ENCODE assay signal across 25 cellular contexts in the genomic region with DNA sequence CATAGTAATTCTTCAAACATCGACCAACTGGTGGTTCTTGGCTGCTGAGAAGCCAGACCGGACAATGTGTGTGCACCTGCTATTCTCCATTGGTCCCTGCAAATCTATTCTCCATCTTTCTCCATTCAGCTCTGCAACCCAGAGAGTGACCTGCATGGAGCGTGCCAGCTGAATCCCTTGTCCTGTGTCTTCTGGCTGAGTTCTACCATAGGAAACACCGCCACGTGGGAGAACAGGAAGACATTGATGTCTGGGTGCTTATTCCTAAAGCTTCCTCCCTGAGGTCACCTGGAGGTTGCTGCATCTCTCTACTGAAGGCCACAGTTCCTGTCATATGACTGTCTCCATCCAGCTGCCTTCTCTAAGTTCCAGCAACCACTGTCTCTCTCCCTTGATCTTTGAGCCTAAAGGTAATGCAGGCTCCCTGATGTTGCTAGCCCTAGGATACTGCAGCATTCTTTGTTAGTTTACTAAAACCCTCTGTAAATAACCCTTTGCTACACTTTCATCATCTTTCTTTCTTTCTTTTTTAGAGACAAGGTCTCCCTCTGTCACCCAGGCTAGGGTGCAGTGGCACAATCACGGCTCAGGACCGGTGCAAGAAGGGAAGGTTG. TPM values are rescaled to one million over a fixed set of nuclear protein-coding genes. Genes with fewer than 3 reads are reported as not detected.
DNase-seq lines count a peak whose midpoint lies in the region; ATAC-seq, FAIRE-seq and TF ChIP-seq lines count a peak whose summit lies in the region.
"Had no signal": no experiment of that assay in that cellular context is flagged by ENCODE, and none has a peak within 500 bp of the region (broad histone marks: within the 10 kb centered on the region; RNA-seq: fewer than 3 reads in every experiment).

No MANE protein-coding gene starts in this region.

- no peaks in the 10 kb centered on the region for H3K9me1 ChIP-seq in K562 (ENCODE audit: control insufficient read depth, insufficient read depth, low read length)

- TF ChIP-seq POLR2A in K562 (conservative IDR thresholded peaks at IDR 0.05), result no peak

- no peak overlapping the region for H3K4me3 Mint-ChIP-seq in activated naive CD8-positive, alpha-beta T cell treated with anti-CD3 and anti-CD28 coated beads for 36 hours
- no peak overlapping the region for H3K4me3 Mint-ChIP-seq in activated naive CD8-positive, alpha-beta T cell treated with anti-CD3 and anti-CD28 coated beads, Interleukin-2, amount 50 U/mL, for 24 hours
- H3K4me3 Mint-ChIP-seq: CD4-positive, alpha-beta T cell; IgD-negative memory B cell had no signal

- H3K4me2 ChIP-seq in K562 (ENCODE audit: insufficient read depth, low read length), result no peak overlapping the region
- H3K4me2 ChIP-seq: A549, PC-9 had no signal

- H3K27me3 ChIP-seq in K562 (ENCODE audit: control insufficient read depth in 2 of 2, insufficient read depth in 2 of 2, low read length in 2 of 2), result peaks cover 0 to 10% of the 10 kb centered on the region in 2 experiments; a peak in 2 of 5 replicates
- H3K27me3 ChIP-seq in tibial artery, result no peaks in the 10 kb centered on the region
- H3K27me3 ChIP-seq: BLaER1 treated with 17β-estradiol and CSF1 and Interleukin-3, amounts not matched to agents 10 nM and 100 nM had no signal

- no peak for FAIRE-seq in K562 (lab: Jason Lieb, UNC)
- FAIRE-seq in RCC 7860 (lab: Jason Lieb, UNC), result no peak
- FAIRE-seq: A549, G401.6, H54 had no signal

- peaks cover under 1% of the 10 kb centered on the region for H3K4me1 Mint-ChIP-seq in activated naive CD8-positive, alpha-beta T cell treated with anti-CD3 and anti-CD28 coated beads for 36 hours
- H3K4me1 Mint-ChIP-seq in activated naive CD8-positive, alpha-beta T cell treated with anti-CD3 and anti-CD28 coated beads, Interleukin-2, amount 50 U/mL, for 24 hours, result peaks cover under 1% of the 10 kb centered on the region

- H3K27ac ChIP-seq in K562 (ENCODE audit: extremely low read depth, low read depth, low read length), result no peak overlapping the region
- H3K27ac ChIP-seq in tibial artery, result no peak overlapping the region
- H3K27ac ChIP-seq: A549; BLaER1 treated with 17β-estradiol and CSF1 and Interleukin-3, amounts not matched to agents 10 nM and 100 nM; PC-9 had no signal

- TF ChIP-seq CTCF in K562 (IDR thresholded peaks at IDR 0.05 in 2 of 3, conservative IDR thresholded peaks at IDR 0.05 in 1 of 3; ENCODE audit: insufficient read depth in 2 of 3, low read depth in 1 of 3, low read length in 3 of 3) (no peak), mucosa of descending colon (IDR thresholded peaks at IDR 0.05) (no peak), tibial artery (IDR thresholded peaks at IDR 0.05) (no peak)

- no peak for TF ChIP-seq EP300 in K562 (IDR thresholded peaks at IDR 0.05; ENCODE audit: low read length)

- POLR2A ChIA-PET in K562 (lab: Yijun Ruan, JAX), result interaction anchor here (1.2 to 1.6 kb wide), 2 partner anchors 9 to 136 kb away, joined by 3 to 4 read pairs; no protein-coding TSS in a partner anchor

- H3K9ac ChIP-seq in K562 (ENCODE audit: insufficient read depth in 1 of 2, low read depth in 2 of 2, low read length in 2 of 2), result peak overlapping the region in 1 of 2 experiments; percentile 7; a peak in 1 of 4 replicates

- H3K27me3 Mint-ChIP-seq in activated naive CD8-positive, alpha-beta T cell treated with anti-CD3 and anti-CD28 coated beads for 36 hours, result peaks cover 6% of the 10 kb centered on the region
- H3K27me3 Mint-ChIP-seq in activated naive CD8-positive, alpha-beta T cell treated with anti-CD3 and anti-CD28 coated beads, Interleukin-2, amount 50 U/mL, for 24 hours, result peaks cover 2% of the 10 kb centered on the region
- H3K27me3 Mint-ChIP-seq: CD4-positive, alpha-beta T cell had no signal

- H3K4me3 ChIP-seq in K562 (no peak overlapping the region), mucosa of descending colon (no peak overlapping the region), tibial artery (no peak overlapping the region)
- H3K4me3 ChIP-seq: A549; BLaER1 treated with 17β-estradiol and CSF1 and Interleukin-3, amounts not matched to agents 10 nM and 100 nM; PC-9 had no signal

- BruUV-seq in K562 (replicated peaks; lab: Mats Ljungman, UMichigan), result no TSS peak

- no peaks in the 10 kb centered on the region for H3K9me3 Mint-ChIP-seq in activated naive CD8-positive, alpha-beta T cell treated with anti-CD3 and anti-CD28 coated beads for 36 hours
- no peaks in the 10 kb centered on the region for H3K9me3 Mint-ChIP-seq in activated naive CD8-positive, alpha-beta T cell treated with anti-CD3 and anti-CD28 coated beads, Interleukin-2, amount 50 U/mL, for 24 hours
- H3K9me3 Mint-ChIP-seq: CD4-positive, alpha-beta T cell; IgD-negative memory B cell had no signal

- H3K36me3 Mint-ChIP-seq in activated naive CD8-positive, alpha-beta T cell treated with anti-CD3 and anti-CD28 coated beads for 36 hours, result no peaks in the 10 kb centered on the region
- H3K36me3 Mint-ChIP-seq in activated naive CD8-positive, alpha-beta T cell treated with anti-CD3 and anti-CD28 coated beads, Interleukin-2, amount 50 U/mL, for 24 hours (ENCODE audit: low read depth), result no peaks in the 10 kb centered on the region

- peak overlapping the region; percentile 32 for H3K27ac Mint-ChIP-seq in activated naive CD8-positive, alpha-beta T cell treated with anti-CD3 and anti-CD28 coated beads for 36 hours
- H3K27ac Mint-ChIP-seq in activated naive CD8-positive, alpha-beta T cell treated with anti-CD3 and anti-CD28 coated beads, Interleukin-2, amount 50 U/mL, for 24 hours, result no peak overlapping the region
- H3K27ac Mint-ChIP-seq: CD4-positive, alpha-beta T cell; IgD-negative memory B cell had no signal

- DNase-seq in activated naive CD8-positive, alpha-beta T cell treated with anti-CD3 and anti-CD28 coated beads for 36 hours, result no peak
- no peak for DNase-seq in activated naive CD8-positive, alpha-beta T cell treated with anti-CD3 and anti-CD28 coated beads, Interleukin-2, amount 50 U/mL, for 24 hours
- DNase-seq in K562 (ENCODE audit: extremely low read depth in 1 of 4, low spot score in 3 of 4) (no peak), mucosa of descending colon (no peak), tibial artery (no peak), NCI-H1092 (lab: John Stamatoyannopoulos, UW) (no peak), RCC 7860 (ENCODE audit: low spot score) (no peak)
- DNase-seq: AML-193; CD4-positive, alpha-beta T cell; DMS53; MV-4-11; NCI-H1105 treated with DMSO at 0.1 percent for 48 hours; NCI-H146; NCI-H1930; NCI-H2107; NCI-H446 treated with DMSO at 0.1 percent for 48 hours; NCI-H526; PC-9; Right ventricle myocardium superior; RPMI8226 had no signal

- 14% methylated on average over 7 of the region's 7 CpGs for WGBS in K562 (ENCODE audit: insufficient coverage, low coverage, missing lambda C conversion rate)

- H3K4me1 ChIP-seq in K562 (replicated peaks in 1 of 2; ENCODE audit: control insufficient read depth in 2 of 2, insufficient read depth in 2 of 2, low read length in 2 of 2), result no peaks in the 10 kb centered on the region; a peak in 2 of 5 replicates
- peaks cover 2% of the 10 kb centered on the region for H3K4me1 ChIP-seq in mucosa of descending colon (ENCODE audit: low read depth)
- H3K4me1 ChIP-seq in tibial artery, result peaks cover 0 to 18% (median 10%) of the 10 kb centered on the region in 4 donors

- TF ChIP-seq RAD21 in K562 (CRISPR knock-in tag; conservative IDR thresholded peaks at IDR 0.05 in 1 of 2, IDR thresholded peaks at IDR 0.05 in 1 of 2), result no peak

- no peaks in the 10 kb centered on the region for H3K79me2 ChIP-seq in K562 (ENCODE audit: control insufficient read depth, insufficient read depth, low read length)

- no peaks in the 10 kb centered on the region for H4K20me1 ChIP-seq in K562 (replicated peaks; ENCODE audit: control insufficient read depth, insufficient read depth, low read length)
- H4K20me1 ChIP-seq: BLaER1 treated with 17β-estradiol and CSF1 and Interleukin-3, amounts not matched to agents 10 nM and 100 nM had no signal

- no peak for ATAC-seq in activated naive CD8-positive, alpha-beta T cell treated with anti-CD3 and anti-CD28 coated beads, Interleukin-2, amount 50 U/mL, for 24 hours
- ATAC-seq in K562 (peak; percentile 40), mucosa of descending colon (peak; percentile 48)

- in situ Hi-C loops in K562 (cut with MboI), result no loop called here

- H3K9me3 ChIP-seq in K562 (replicated peaks; ENCODE audit: control insufficient read depth, insufficient read depth, low read depth, low read length), result no peaks in the 10 kb centered on the region
- H3K9me3 ChIP-seq in mucosa of descending colon, result no peaks in the 10 kb centered on the region
- no peaks in the 10 kb centered on the region for H3K9me3 ChIP-seq in tibial artery
- H3K9me3 ChIP-seq: A549; BLaER1 treated with 17β-estradiol and CSF1 and Interleukin-3, amounts not matched to agents 10 nM and 100 nM had no signal

- CTCF ChIA-PET in K562 (lab: Yijun Ruan, JAX; ENCODE audit: low intra/inter-chr PET ratio), result no interaction called here

- intact Hi-C loops in K562 (cut with micrococcal nuclease) (no loop called here), mucosa of descending colon (cut with DNase I, micrococcal nuclease) (no loop called here), tibial artery (cut with DNase I; ENCODE audit: low total_unique reads) (no loop called here)

- H3K36me3 ChIP-seq in K562 (ENCODE audit: control insufficient read depth, insufficient read depth, low read length), result no peaks in the 10 kb centered on the region
- H3K36me3 ChIP-seq in mucosa of descending colon (ENCODE audit: low read depth), result no peaks in the 10 kb centered on the region
- H3K36me3 ChIP-seq in tibial artery, result no peaks in the 10 kb centered on the region
- H3K36me3 ChIP-seq: BLaER1 treated with 17β-estradiol and CSF1 and Interleukin-3, amounts not matched to agents 10 nM and 100 nM had no signal

- no peak overlapping the region for H2AFZ ChIP-seq in K562 (ENCODE audit: low read depth, low read length)
- H2AFZ ChIP-seq: PC-9 had no signal

RNA-seq across cellular contexts. Expression of a gene that starts 10.6 kb away (rescaled TPM):
- 10 to 100 TPM; 78.9 to 91.3 TPM for total RNA-seq in activated naive CD8-positive, alpha-beta T cell treated with anti-CD3 and anti-CD28 coated beads for 36 hours
- total RNA-seq in K562 (2011; cell fraction: chromatin; rRNA removed; ENCODE audit: low replicate concordance), result 356 and 852 TPM in 2 replicates
- total RNA-seq in K562 (2011; cell fraction: nucleolus; rRNA removed), result 116 and 155 TPM in 2 replicates
- total RNA-seq in K562 (2011; cell fraction: nucleoplasm; rRNA removed), result 296 and 413 TPM in 2 replicates
- total RNA-seq in K562 (2014; rRNA removed) (23.2 and 23.5 TPM in 2 replicates), K562 (2014; rRNA removed; fragmentation: Illumina TruSeq; extraction: Trizol) (37.6 and 43.3 TPM in 2 replicates), K562 (2015; rRNA removed; fragmentation: Illumina TruSeq; extraction: Trizol) (35.2 and 35.4 TPM in 2 replicates), K562 (2021) (54.8 and 59.4 TPM in 2 replicates), mucosa of descending colon (100 to 1,000 TPM in 2 of 3 donors, 10 to 100 TPM in 1; 94.8 to 147 (median 126) TPM)
- polyA plus RNA-seq in K562 (2011; rRNA removed) (30.9 and 41.1 TPM in 2 replicates), K562 (2014; fragmentation: Illumina TruSeq; extraction: Trizol) (28.3 and 32.0 TPM in 2 replicates), K562 (2014; fragmentation: Nextera tagmentation; extraction: Ambion mirVana) (1 to 10 TPM; 3.4 to 3.7 TPM), K562 (2014; rRNA removed) (24.1 and 24.4 TPM in 2 replicates)
- polyA plus RNA-seq in K562 (2011; cell fraction: cytosol; rRNA removed), result 13.9 and 19.5 TPM in 2 replicates
- 58.5 and 66.6 TPM in 2 replicates for polyA plus RNA-seq in K562 (2011; cell fraction: nucleus; rRNA removed)
- 19.1 and 22.5 TPM in 2 replicates for polyA plus RNA-seq in K562 (2012)
- 250 and 261 TPM in 2 replicates for polyA minus RNA-seq in K562 (2011; rRNA and poly(A)+ RNA removed)
- 38.0 and 68.0 TPM in 2 replicates for polyA minus RNA-seq in K562 (2011; cell fraction: cytosol; rRNA and poly(A)+ RNA removed)
- polyA minus RNA-seq in K562 (2011; cell fraction: nucleus; rRNA and poly(A)+ RNA removed), result 126 and 193 TPM in 2 replicates

RNA-seq across cellular contexts. Expression of a gene that starts 46.9 kb away (rescaled TPM):
- total RNA-seq in activated naive CD8-positive, alpha-beta T cell treated with anti-CD3 and anti-CD28 coated beads for 36 hours, result not detected
- total RNA-seq in K562 (2011; cell fraction: chromatin; rRNA removed; ENCODE audit: low replicate concordance), result 7.4 and 8.2 TPM in 2 replicates
- total RNA-seq in K562 (2011; cell fraction: nucleolus; rRNA removed), result 4.1 and 5.3 TPM in 2 replicates
- 5.4 and 7.0 TPM in 2 replicates for total RNA-seq in K562 (2011; cell fraction: nucleoplasm; rRNA removed)
- 0.77 and 2.0 TPM in 2 replicates for total RNA-seq in K562 (2014; rRNA removed)
- total RNA-seq in K562 (2014; rRNA removed; fragmentation: Illumina TruSeq; extraction: Trizol), result 1.7 and 1.9 TPM in 2 replicates
- 0.57 and 0.76 TPM in 2 replicates for total RNA-seq in K562 (2015; rRNA removed; fragmentation: Illumina TruSeq; extraction: Trizol)
- 1.5 TPM in 2 replicates for total RNA-seq in K562 (2021)
- polyA plus RNA-seq in K562 (2011; rRNA removed), result 0.85 and 1.8 TPM in 2 replicates
- 1.0 and 1.3 TPM in 2 replicates for polyA plus RNA-seq in K562 (2011; cell fraction: cytosol; rRNA removed)
- 1.3 and 2.3 TPM in 2 replicates for polyA plus RNA-seq in K562 (2011; cell fraction: nucleus; rRNA removed)
- 0.94 and 1.9 TPM in 2 replicates for polyA plus RNA-seq in K562 (2012)
- polyA plus RNA-seq in K562 (2014; fragmentation: Illumina TruSeq; extraction: Trizol), result 1.8 and 2.0 TPM in 2 replicates
- under 1 TPM; 0.08 to 0.32 TPM for polyA plus RNA-seq in K562 (2014; fragmentation: Nextera tagmentation; extraction: Ambion mirVana)
- polyA plus RNA-seq in K562 (2014; rRNA removed), result 1.5 and 1.8 TPM in 2 replicates
- polyA minus RNA-seq in K562 (2011; rRNA and poly(A)+ RNA removed), result 1.3 and 2.9 TPM in 2 replicates
- 0.82 and 1.7 TPM in 2 replicates for polyA minus RNA-seq in K562 (2011; cell fraction: cytosol; rRNA and poly(A)+ RNA removed)
- 0.89 and 1.3 TPM in 2 replicates for polyA minus RNA-seq in K562 (2011; cell fraction: nucleus; rRNA and poly(A)+ RNA removed)
- total RNA-seq in mucosa of descending colon, result 10 to 100 TPM in 1 of 3 donors, 1 to 10 TPM in 2; 5.4 to 12.4 (median 9.2) TPM
- total RNA-seq: CD4-positive, alpha-beta T cell had no signal
- polyA plus RNA-seq: IgD-negative memory B cell had no signal
